In genomic region chr5:137808503-137809135, GRCh38 we compare ENCODE assay signal across 18 cellular contexts. TPM values are rescaled to one million over a fixed set of nuclear protein-coding genes. Genes with fewer than 3 reads are reported as not detected.
DNase-seq lines count a peak whose midpoint lies in the region; ATAC-seq and TF ChIP-seq lines count a peak whose summit lies in the region.
"Had no signal": no experiment of that assay in that cellular context is flagged by ENCODE, and none has a peak within 500 bp of the region (broad histone marks: within the 10 kb centered on the region; RNA-seq: fewer than 3 reads in every experiment).

No MANE protein-coding gene starts in this region.

- WGBS in right cardiac atrium: 61% methylated on average over 9 of the region's 9 CpGs

- H3K9me3 ChIP-seq in A673 (ENCODE audit: low read depth, low read length, poor library complexity, severe bottlenecking): no peaks in the 10 kb centered on the region
- H3K9me3 ChIP-seq in MG63: peaks cover 3% of the 10 kb centered on the region; the same call in 1 of the 2 replicates
- no peaks in the 10 kb centered on the region for H3K9me3 ChIP-seq in right cardiac atrium (ENCODE audit: control insufficient read depth, low read length)
- H3K9me3 ChIP-seq: HAP-1, uterus had no signal

- H3K4me3 ChIP-seq in A673 (ENCODE audit: low read depth, low read length, poor library complexity, severe bottlenecking) (no peak overlapping the region), MG63 (no peak overlapping the region), choroid plexus epithelial cell (ENCODE audit: low read depth, low read length) (no peak overlapping the region), right cardiac atrium (ENCODE audit: low read length) (no peak overlapping the region)
- H3K4me3 ChIP-seq: HAP-1, uterus had no signal

- intact Hi-C loops in A673 (cut with micrococcal nuclease; ENCODE audit: unreplicated experiment) (no loop called here), right cardiac atrium (cut with DNase I) (no loop called here)

- no peak for TF ChIP-seq CTCF in A673 (conservative IDR thresholded peaks at IDR 0.05; ENCODE audit: low read depth, low read length)
- no peak for TF ChIP-seq CTCF in choroid plexus epithelial cell (conservative IDR thresholded peaks at IDR 0.05; ENCODE audit: low read depth, low read length)

- H3K27me3 ChIP-seq in A673 (replicated peaks; ENCODE audit: insufficient read depth, low read depth, low read length, poor library complexity) (no peaks in the 10 kb centered on the region), MG63 (no peaks in the 10 kb centered on the region; the same call in 1 of the 2 replicates), right cardiac atrium (ENCODE audit: control insufficient read depth, insufficient read depth) (no peaks in the 10 kb centered on the region)
- H3K27me3 ChIP-seq: uterus had no signal

- no TSS peak for BruUV-seq in A673 (replicated peaks; lab: Mats Ljungman, UMichigan)

- H3K27ac ChIP-seq in A673 (ENCODE audit: low read depth, low read length, poor library complexity, severe bottlenecking) (no peak overlapping the region), right cardiac atrium (ENCODE audit: low read length) (peak overlapping the region; percentile 53)
- H3K27ac ChIP-seq: uterus had no signal

- POLR2A ChIA-PET in A673 (lab: Charles Lee; ENCODE audit: low non-redundant PET): no interaction called here

- peak; percentile 19 for DNase-seq in A673 (ENCODE audit: low spot score)
- DNase-seq in MG63: peak; percentile 56
- DNase-seq in choroid plexus epithelial cell (ENCODE audit: low read depth): peak; percentile 16
- peak; percentile 33 to 53 (median 42) for DNase-seq in right cardiac atrium
- no peak for DNase-seq in T-helper 9 cell
- DNase-seq in SKM-1 (lab: John Stamatoyannopoulos, UW; ENCODE audit: unreplicated experiment): no peak
- DNase-seq in cerebellar nuclear complex (lab: John Stamatoyannopoulos, UW): no peak
- DNase-seq in NCI-H1694 (lab: John Stamatoyannopoulos, UW): no peak
- DNase-seq: activated CD4-positive, alpha-beta T cell treated with anti-CD3 and anti-CD28 coated beads, Interleukin-2, amount 50 U/mL, for 1 hour; activated gamma-delta T cell treated with Interleukin-2 at 50 U/mL for 16 hours; amniotic stem cell; natural killer cell; NCI-H1930; NCI-H510A; RPMI8226; stimulated activated CD8-positive, alpha-beta memory T cell treated with anti-CD3 and anti-CD28 coated beads, Interleukin-4, amount 100 ng/mL, for 48 hours; uterus had no signal

- H3K4me1 ChIP-seq in A673 (ENCODE audit: insufficient read depth, low read length, poor library complexity, severe bottlenecking) (no peaks in the 10 kb centered on the region), right cardiac atrium (ENCODE audit: control insufficient read depth, insufficient read depth, low read length) (peaks cover 5% of the 10 kb centered on the region)
- H3K4me1 ChIP-seq: HAP-1, uterus had no signal

- no peaks in the 10 kb centered on the region for H3K36me3 ChIP-seq in A673 (ENCODE audit: insufficient read depth, low read length, poor library complexity, severe bottlenecking)
- H3K36me3 ChIP-seq in MG63: no peaks in the 10 kb centered on the region
- H3K36me3 ChIP-seq: HAP-1, uterus had no signal

- peak; percentile 46 to 80 for ATAC-seq in right cardiac atrium
- ATAC-seq: natural killer cell had no signal

- CTCF ChIA-PET in A673 (lab: Charles Lee): no interaction called here

RNA-seq across cellular contexts. Expression of gene HNRNPA0, which starts 54.5 kb away (rescaled TPM):
- total RNA-seq in A673 (2021) (56.0 and 56.2 TPM in 2 replicates), right cardiac atrium (10 to 100 TPM; 16.7 to 26.7 (median 19.7) TPM)
- 58.9 and 81.3 TPM in 2 replicates for total RNA-seq in MG63 (2014; rRNA removed; shearing (Covaris generic); ENCODE audit: low replicate concordance)
- 19.5 TPM for polyA plus RNA-seq in right cardiac atrium

RNA-seq across cellular contexts. Expression of gene MYOT, which starts 59.0 kb away (rescaled TPM):
- total RNA-seq in A673 (2021): not detected in 2 replicates
- not detected in 2 replicates for total RNA-seq in MG63 (2014; rRNA removed; shearing (Covaris generic); ENCODE audit: low replicate concordance)
- 10 to 100 TPM; 11.1 to 14.5 (median 12.8) TPM for total RNA-seq in right cardiac atrium
- 13.1 TPM for polyA plus RNA-seq in right cardiac atrium
- total RNA-seq: natural killer cell had no signal

Comparison
In these comparisons a context has a peak if more than half of its experiments do, and no peak if none do; other contexts are left out.
1. DNase-seq: peak in A673 (single experiment), MG63 (single experiment), choroid plexus epithelial cell (single experiment) and right cardiac atrium (3 of 3); none in T-helper 9 cell (single experiment), SKM-1 (single experiment), cerebellar nuclear complex (0 of 2) and NCI-H1694 (single experiment).
2. RNA of gene MYOT, which starts 59.0 kb away (total RNA-seq): 11.1 to 14.5 TPM in right cardiac atrium; not detected in A673 and not detected in MG63; every median in the first group is over 10 times any median in the second.